Comparison of ENCODE assay signal across 9 cellular contexts in the genomic region with DNA sequence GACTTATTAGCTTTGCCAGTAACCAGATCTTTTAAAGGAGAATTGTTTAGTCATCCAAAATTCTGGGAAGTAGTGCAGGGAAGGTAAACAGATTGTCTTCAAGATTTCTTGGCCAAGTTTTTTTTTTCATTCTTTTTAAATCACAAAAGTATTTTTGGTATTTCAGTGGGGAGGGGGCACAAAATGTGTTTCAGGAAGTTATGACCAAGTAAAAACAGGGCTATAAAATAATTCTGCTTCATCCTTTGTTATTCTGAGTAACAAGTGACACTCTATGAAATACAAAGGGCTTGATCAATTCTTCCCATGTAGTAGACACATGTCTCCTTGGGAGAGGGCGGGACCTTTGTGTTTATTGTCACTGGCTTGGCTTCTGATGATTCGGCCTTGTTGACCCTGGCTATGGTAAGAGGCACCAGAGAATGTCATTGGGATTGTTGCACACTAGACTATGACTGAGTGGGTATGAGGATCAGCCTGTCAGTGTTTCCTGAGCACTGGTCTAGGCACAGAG. TPM values are rescaled to one million over a fixed set of nuclear protein-coding genes. Genes with fewer than 3 reads are reported as not detected.
A peak's percentile ranks its signal among the peaks of the same experiment; 100 is the strongest.
DNase-seq lines count a peak whose midpoint lies in the region; ATAC-seq and TF ChIP-seq lines count a peak whose summit lies in the region.
"Had no signal": no experiment of that assay in that cellular context is flagged by ENCODE, and none has a peak within 500 bp of the region (broad histone marks: within the 10 kb centered on the region; RNA-seq: fewer than 3 reads in every experiment).

No MANE protein-coding gene starts in this region.

- no peaks in the 10 kb centered on the region for H3K27me3 Mint-ChIP-seq in activated CD4-positive, alpha-beta T cell treated with anti-CD3 and anti-CD28 coated beads for 36 hours
- H3K27me3 Mint-ChIP-seq in activated T-helper 2 cell treated with anti-CD3 and anti-CD28 coated beads, Interferon-gamma antibody, Interleukin-2, Interleukin-4, amounts not matched to agents 10 μg/mL and 5 μg/mL and 100 μg/mL, durations not matched to agents 14 hours and 24 hours and 36 hours (ENCODE audit: low read depth) = no peaks in the 10 kb centered on the region

- CTCF ChIA-PET in activated CD4-positive, alpha-beta T cell treated with anti-CD3 and anti-CD28 coated beads for 36 hours (lab: Charles Lee) = interaction anchor here (0.9 to 1.4 kb wide), 5 partner anchors 18 to 62 kb away, joined by 3 to 4 read pairs (median 3); no protein-coding TSS in a partner anchor
- CTCF ChIA-PET in HEK293T (lab: Yijun Ruan, JAX) = no interaction called here

- peak overlapping the region; percentile 16 to 65 for H3K27ac ChIP-seq in left lung
- H3K27ac ChIP-seq in suprapubic skin = peak overlapping the region; percentile 77

- H3K27ac Mint-ChIP-seq in activated CD4-positive, alpha-beta T cell treated with anti-CD3 and anti-CD28 coated beads for 36 hours = peak overlapping the region; percentile 96
- H3K27ac Mint-ChIP-seq in activated T-helper 2 cell treated with anti-CD3 and anti-CD28 coated beads, Interferon-gamma antibody, Interleukin-2, Interleukin-4, amounts not matched to agents 10 μg/mL and 5 μg/mL and 100 μg/mL, durations not matched to agents 14 hours and 24 hours and 36 hours = peak overlapping the region; percentile 47

- peak; percentile 27 for ATAC-seq in activated CD4-positive, alpha-beta T cell treated with anti-CD3 and anti-CD28 coated beads for 36 hours
- ATAC-seq in left lung (peak; percentile 7), HG03175 (IDR thresholded peaks at IDR 0.05; ENCODE audit: unreplicated experiment) (no peak)

- peaks cover 74% of the 10 kb centered on the region for H3K36me3 Mint-ChIP-seq in activated CD4-positive, alpha-beta T cell treated with anti-CD3 and anti-CD28 coated beads for 36 hours (ENCODE audit: low read depth)
- H3K36me3 Mint-ChIP-seq in activated T-helper 2 cell treated with anti-CD3 and anti-CD28 coated beads, Interferon-gamma antibody, Interleukin-2, Interleukin-4, amounts not matched to agents 10 μg/mL and 5 μg/mL and 100 μg/mL, durations not matched to agents 14 hours and 24 hours and 36 hours (ENCODE audit: low read depth) = peaks cover 52% of the 10 kb centered on the region

- no peak for TF ChIP-seq EP300 in suprapubic skin (IDR thresholded peaks at IDR 0.05)

- TF ChIP-seq POLR2A in suprapubic skin (IDR thresholded peaks at IDR 0.05) = no peak

- H3K9me3 Mint-ChIP-seq in activated CD4-positive, alpha-beta T cell treated with anti-CD3 and anti-CD28 coated beads for 36 hours (ENCODE audit: low read depth) = peaks cover 3% of the 10 kb centered on the region
- peaks cover 5% of the 10 kb centered on the region for H3K9me3 Mint-ChIP-seq in activated T-helper 2 cell treated with anti-CD3 and anti-CD28 coated beads, Interferon-gamma antibody, Interleukin-2, Interleukin-4, amounts not matched to agents 10 μg/mL and 5 μg/mL and 100 μg/mL, durations not matched to agents 14 hours and 24 hours and 36 hours

- no peaks in the 10 kb centered on the region for H3K27me3 ChIP-seq in left lung
- H3K27me3 ChIP-seq in suprapubic skin = no peaks in the 10 kb centered on the region

- H3K9me3 ChIP-seq in left lung = no peaks in the 10 kb centered on the region
- no peaks in the 10 kb centered on the region for H3K9me3 ChIP-seq in suprapubic skin

- intact Hi-C loops in activated CD4-positive, alpha-beta T cell treated with anti-CD3 and anti-CD28 coated beads for 36 hours (cut with DNase I, micrococcal nuclease) = loop anchor here in 1 of 2 experiments (1.0 kb wide), 1 partner anchor 9 kb away; no protein-coding TSS in a partner anchor
- intact Hi-C loops in activated T-helper 2 cell treated with anti-CD3 and anti-CD28 coated beads, Interferon-gamma antibody, Interleukin-2, Interleukin-4, amounts not matched to agents 10 μg/mL and 5 μg/mL and 100 μg/mL, durations not matched to agents 14 hours and 24 hours and 36 hours (cut with micrococcal nuclease) = no loop called here
- intact Hi-C loops in left lung (cut with DNase I) = no loop called here

- WGBS in suprapubic skin = 58% methylated on average over 2 of the region's 2 CpGs

- no peak for DNase-seq in activated CD4-positive, alpha-beta T cell treated with anti-CD3 and anti-CD28 coated beads for 36 hours
- DNase-seq in activated CD4-positive, alpha-beta T cell treated with anti-CD3 and anti-CD28 coated beads, Interleukin-2, amount 50 U/mL, for 4 hours = no peak
- no peak for DNase-seq in activated T-helper 2 cell treated with anti-CD3 and anti-CD28 coated beads, Interferon-gamma antibody, Interleukin-2, Interleukin-4, amounts not matched to agents 10 μg/mL and 5 μg/mL and 100 μg/mL, durations not matched to agents 14 hours and 24 hours and 36 hours (ENCODE audit: low spot score)
- DNase-seq in left lung (no peak), suprapubic skin (ENCODE audit: low spot score in 2 of 2) (no peak), HEK293T (ENCODE audit: extremely low spot score) (no peak), DMS 273 (lab: John Stamatoyannopoulos, UW; ENCODE audit: unreplicated experiment) (no peak)
- DNase-seq: RPMI8226 had no signal

- POLR2A ChIA-PET in activated CD4-positive, alpha-beta T cell treated with anti-CD3 and anti-CD28 coated beads for 36 hours (lab: Charles Lee) = interaction anchor here (0.6 kb wide), 1 partner anchor 31 kb away, joined by 3 read pairs; no protein-coding TSS in a partner anchor
- POLR2A ChIA-PET in HEK293T (lab: Yijun Ruan, JAX) = no interaction called here

- peaks cover 0 to 5% of the 10 kb centered on the region in 2 donors for H3K36me3 ChIP-seq in left lung
- H3K36me3 ChIP-seq in suprapubic skin = no peaks in the 10 kb centered on the region

- H3K4me3 ChIP-seq in left lung = no peak overlapping the region
- no peak overlapping the region for H3K4me3 ChIP-seq in suprapubic skin

- H3K4me1 Mint-ChIP-seq in activated CD4-positive, alpha-beta T cell treated with anti-CD3 and anti-CD28 coated beads for 36 hours = peaks cover 96% of the 10 kb centered on the region
- H3K4me1 Mint-ChIP-seq in activated T-helper 2 cell treated with anti-CD3 and anti-CD28 coated beads, Interferon-gamma antibody, Interleukin-2, Interleukin-4, amounts not matched to agents 10 μg/mL and 5 μg/mL and 100 μg/mL, durations not matched to agents 14 hours and 24 hours and 36 hours (ENCODE audit: low read depth) = peaks cover 72% of the 10 kb centered on the region

- H3K4me1 ChIP-seq in left lung (peaks cover 33 to 99% of the 10 kb centered on the region in 2 donors), suprapubic skin (peaks cover 76% of the 10 kb centered on the region)

- TF ChIP-seq CTCF in left lung (IDR thresholded peaks at IDR 0.05) (no peak), suprapubic skin (IDR thresholded peaks at IDR 0.05) (no peak)

- peak overlapping the region; percentile 59 for H3K4me3 Mint-ChIP-seq in activated CD4-positive, alpha-beta T cell treated with anti-CD3 and anti-CD28 coated beads for 36 hours
- no peak overlapping the region for H3K4me3 Mint-ChIP-seq in activated T-helper 2 cell treated with anti-CD3 and anti-CD28 coated beads, Interferon-gamma antibody, Interleukin-2, Interleukin-4, amounts not matched to agents 10 μg/mL and 5 μg/mL and 100 μg/mL, durations not matched to agents 14 hours and 24 hours and 36 hours (ENCODE audit: low read depth)

TF ChIP-seq in HEK293T, 16 proteins besides CTCF, POLR2A, EP300 and RAD21:
- TF ChIP-seq SP1 (IDR thresholded peaks at IDR 0.05) (no peak), L3MBTL2 (conservative IDR thresholded peaks at IDR 0.05) (no peak), FOXA1 (IDR thresholded peaks at IDR 0.05) (no peak), CTBP1 (IDR thresholded peaks at IDR 0.05; ENCODE audit: borderline replicate concordance) (no peak), FOXM1 (IDR thresholded peaks at IDR 0.05; ENCODE audit: borderline replicate concordance) (no peak), NFRKB (IDR thresholded peaks at IDR 0.05) (no peak), ARNT (IDR thresholded peaks at IDR 0.05) (no peak), HDGF (IDR thresholded peaks at IDR 0.05; ENCODE audit: borderline replicate concordance) (no peak), ZNF384 (IDR thresholded peaks at IDR 0.05) (no peak), ELF4 (IDR thresholded peaks at IDR 0.05) (no peak), TARDBP (IDR thresholded peaks at IDR 0.05) (no peak), SUZ12 (IDR thresholded peaks at IDR 0.05) (no peak), LEF1 (IDR thresholded peaks at IDR 0.05; ENCODE audit: borderline replicate concordance) (no peak), FOXK2 (IDR thresholded peaks at IDR 0.05) (no peak), BHLHE40 (IDR thresholded peaks at IDR 0.05; ENCODE audit: borderline replicate concordance) (no peak)
- TF ChIP-seq, protein P1, sequence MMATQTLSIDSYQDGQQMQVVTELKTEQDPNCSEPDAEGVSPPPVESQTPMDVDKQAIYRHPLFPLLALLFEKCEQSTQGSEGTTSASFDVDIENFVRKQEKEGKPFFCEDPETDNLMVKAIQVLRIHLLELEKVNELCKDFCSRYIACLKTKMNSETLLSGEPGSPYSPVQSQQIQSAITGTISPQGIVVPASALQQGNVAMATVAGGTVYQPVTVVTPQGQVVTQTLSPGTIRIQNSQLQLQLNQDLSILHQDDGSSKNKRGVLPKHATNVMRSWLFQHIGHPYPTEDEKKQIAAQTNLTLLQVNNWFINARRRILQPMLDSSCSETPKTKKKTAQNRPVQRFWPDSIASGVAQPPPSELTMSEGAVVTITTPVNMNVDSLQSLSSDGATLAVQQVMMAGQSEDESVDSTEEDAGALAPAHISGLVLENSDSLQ (IDR thresholded peaks at IDR 0.05) = no peak
TF ChIP-seq in HEK293T: peak in this region for 0.

RNA-seq across cellular contexts. Expression of a gene that starts 55.4 kb away (rescaled TPM):
- 10 to 100 TPM; 57.9 to 59.3 TPM for total RNA-seq in activated CD4-positive, alpha-beta T cell treated with anti-CD3 and anti-CD28 coated beads for 36 hours
- total RNA-seq in activated T-helper 2 cell treated with anti-CD3 and anti-CD28 coated beads, Interferon-gamma antibody, Interleukin-2, Interleukin-4, amounts not matched to agents 10 μg/mL and 5 μg/mL and 100 μg/mL, durations not matched to agents 14 hours and 24 hours and 36 hours = 46.6 and 46.7 TPM in 2 replicates
- total RNA-seq in left lung = 10 to 100 TPM; 63.8 to 77.4 TPM
- total RNA-seq in suprapubic skin = 10 to 100 TPM; 45.1 to 60.4 (median 56.7) TPM
